In the genomic region with DNA sequence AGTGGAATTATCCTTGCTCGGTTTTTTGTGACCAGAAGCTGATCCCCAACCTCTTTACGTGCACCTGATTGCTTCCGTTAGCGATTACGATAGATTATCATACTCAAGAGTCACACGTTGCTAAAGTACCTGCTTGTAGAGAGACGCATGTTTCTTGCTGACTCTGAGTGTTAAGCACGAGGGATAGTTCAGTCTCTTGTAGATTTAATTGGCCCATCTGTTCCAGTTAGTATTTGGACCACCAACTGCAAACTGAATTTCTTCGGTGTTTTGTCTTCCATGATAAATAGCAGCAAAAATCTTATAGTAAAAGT, we compare ENCODE assay signal across 8 cellular contexts. TPM values are rescaled to one million over a fixed set of nuclear protein-coding genes. Genes with fewer than 3 reads are reported as not detected.
DNase-seq lines count a peak whose midpoint lies in the region; ATAC-seq and TF ChIP-seq lines count a peak whose summit lies in the region.

No MANE protein-coding gene starts in this region.

- H4K20me1 ChIP-seq in SK-N-SH (ENCODE audit: insufficient read depth) = no peaks in the 10 kb centered on the region

- 11% methylated on average over 9 of the region's 9 CpGs for WGBS in SK-N-SH (ENCODE audit: low lambda C conversion rate)

- H3K9me3 ChIP-seq in SK-N-SH = no peaks in the 10 kb centered on the region

- TF ChIP-seq CTCF in SK-N-SH (IDR thresholded peaks at IDR 0.05) = no peak
- TF ChIP-seq CTCF in HFFc6 (IDR thresholded peaks at IDR 0.05) = no peak
- peak in 2 of 56 donors; percentile 1 for TF ChIP-seq CTCF in dorsolateral prefrontal cortex (IDR thresholded peaks at IDR 0.05 in 54 of 56, conservative IDR thresholded peaks at IDR 0.05 in 2 of 56; ENCODE audit: low read depth in 1 of 56, partially characterized antibody in 56 of 56)
- no peak for TF ChIP-seq CTCF in nephron progenitor cell (IDR thresholded peaks at IDR 0.05)

- H3K27me3 ChIP-seq in SK-N-SH (ENCODE audit: insufficient read depth) (no peaks in the 10 kb centered on the region), dorsolateral prefrontal cortex (no peaks in the 10 kb centered on the region)

- ATAC-seq in SK-N-SH treated with all-trans-retinoic acid at 6 μM for 48 hours (no peak; the same call in 2 of the 3 replicates), HG02763 (IDR thresholded peaks at IDR 0.05; ENCODE audit: unreplicated experiment) (no peak)

- peaks cover 30% of the 10 kb centered on the region for H3K79me2 ChIP-seq in SK-N-SH (ENCODE audit: insufficient read depth)

- H3K4me3 Mint-ChIP-seq in HFFc6 = peak overlapping the region; percentile 90
- peak overlapping the region; percentile 89 for H3K4me3 Mint-ChIP-seq in nephron progenitor cell

- peak overlapping the region; percentile 92 for H3K4me2 ChIP-seq in SK-N-SH

- no peak for TF ChIP-seq RAD21 in SK-N-SH (IDR thresholded peaks at IDR 0.05; ENCODE audit: low read length)

- H3K36me3 ChIP-seq in SK-N-SH (replicated peaks in 1 of 2; ENCODE audit: control insufficient read depth in 1 of 2, insufficient read depth in 2 of 2, low read length in 1 of 2) = peaks cover 34 to 48% of the 10 kb centered on the region in 2 experiments

- POLR2A ChIA-PET in SK-N-SH (lab: Yijun Ruan, JAX) = interaction anchor here (0.6 to 0.8 kb wide), 2 partner anchors 9 to 190 kb away, joined by 3 read pairs; no protein-coding TSS in a partner anchor

- peak overlapping the region; percentile 72 to 92 for H3K4me3 ChIP-seq in SK-N-SH (ENCODE audit: low read depth in 2 of 2, low read length in 1 of 2)
- H3K4me3 ChIP-seq in dorsolateral prefrontal cortex = peak overlapping the region; percentile 69 to 99 (median 92)

- H3K9ac ChIP-seq in SK-N-SH = peak overlapping the region; percentile 81

- peaks cover 35% of the 10 kb centered on the region for H3F3A ChIP-seq in SK-N-SH (replicated peaks; ENCODE audit: insufficient read depth)

- no peak for DNase-seq in SK-N-SH
- DNase-seq in HFFc6 = no peak
- peak; percentile 81 for DNase-seq in NCI-H2227 treated with DMSO at 0.1 percent for 48 hours (lab: John Stamatoyannopoulos, UW)
- DNase-seq in dorsolateral prefrontal cortex = no peak
- DNase-seq in nephron progenitor cell = no peak
- no peak for DNase-seq in posterior vena cava (ENCODE audit: low spot score)

- peak overlapping the region; percentile 86 to 87 for H3K27ac ChIP-seq in SK-N-SH (ENCODE audit: low read depth in 2 of 2, low read length in 1 of 2)
- peak overlapping the region; percentile 5 to 99 (median 95) for H3K27ac ChIP-seq in dorsolateral prefrontal cortex

- H3K4me1 Mint-ChIP-seq in HFFc6 (ENCODE audit: low read depth) (peaks cover 26% of the 10 kb centered on the region), nephron progenitor cell (peaks cover 19% of the 10 kb centered on the region)

- CTCF ChIA-PET in SK-N-SH (lab: Yijun Ruan, JAX) = interaction anchor here (0.9 to 2.4 kb wide), 4 partner anchors 24 to 190 kb away, joined by 3 to 7 read pairs (median 3); no protein-coding TSS in a partner anchor

- peak overlapping the region; percentile 90 for H2AFZ ChIP-seq in SK-N-SH (ENCODE audit: low read depth)

- H3K9me3 Mint-ChIP-seq in HFFc6 (no peaks in the 10 kb centered on the region), nephron progenitor cell (no peaks in the 10 kb centered on the region)

- intact Hi-C loops in dorsolateral prefrontal cortex (cut with DNase I) = no loop called here
- intact Hi-C loops in posterior vena cava (cut with DNase I) = no loop called here

- H3K36me3 Mint-ChIP-seq in HFFc6 (ENCODE audit: low read depth) = peaks cover 4% of the 10 kb centered on the region; the same call in 1 of the 2 replicates
- peaks cover 20% of the 10 kb centered on the region for H3K36me3 Mint-ChIP-seq in nephron progenitor cell (ENCODE audit: low read depth)

- H3K27ac Mint-ChIP-seq in HFFc6 (peak overlapping the region; percentile 93), nephron progenitor cell (peak overlapping the region; percentile 94)

- H3K4me1 ChIP-seq in SK-N-SH (ENCODE audit: control insufficient read depth in 1 of 2, insufficient read depth in 2 of 2, low read depth in 1 of 2, low read length in 1 of 2) = peaks cover 0 to 4% of the 10 kb centered on the region in 2 experiments; a peak in 2 of 4 replicates

- no peak for TF ChIP-seq EP300 in SK-N-SH (IDR thresholded peaks at IDR 0.05; ENCODE audit: borderline replicate concordance in 1 of 2, low read depth in 1 of 2, low read length in 1 of 2)

- H3K27me3 Mint-ChIP-seq in HFFc6 (ENCODE audit: insufficient read depth) (peaks cover 8% of the 10 kb centered on the region), nephron progenitor cell (ENCODE audit: low read depth, poor library complexity) (no peaks in the 10 kb centered on the region)

- H3K9me2 ChIP-seq in SK-N-SH = no peaks in the 10 kb centered on the region

TF ChIP-seq in SK-N-SH, 30 proteins besides CTCF, POLR2A, EP300 and RAD21:
- TF ChIP-seq MEF2A (IDR thresholded peaks at IDR 0.05; ENCODE audit: borderline replicate concordance, low read depth) = no peak

TF ChIP-seq in SK-N-SH treated with all-trans-retinoic acid at 6 μM for 48 hours, 23 proteins besides CTCF, POLR2A, EP300 and RAD21:
- TF ChIP-seq BACH2 (CRISPR knock-in tag; IDR thresholded peaks at IDR 0.05; ENCODE audit: borderline replicate concordance) (no peak), RARB (CRISPR knock-in tag; IDR thresholded peaks at IDR 0.05) (no peak), ZFP30 (CRISPR knock-in tag; IDR thresholded peaks at IDR 0.05) (no peak), ZFP3 (CRISPR knock-in tag; IDR thresholded peaks at IDR 0.05) (no peak), OSR1 (CRISPR knock-in tag; IDR thresholded peaks at IDR 0.05) (no peak), ESRRG (CRISPR knock-in tag; IDR thresholded peaks at IDR 0.05) (no peak), TCF4 (CRISPR knock-in tag; IDR thresholded peaks at IDR 0.05; ENCODE audit: borderline replicate concordance) (no peak), CSDC2 (CRISPR knock-in tag; IDR thresholded peaks at IDR 0.05) (no peak), TOX (CRISPR knock-in tag; IDR thresholded peaks at IDR 0.05; ENCODE audit: borderline replicate concordance) (no peak), PPARA (CRISPR knock-in tag; IDR thresholded peaks at IDR 0.05; ENCODE audit: borderline replicate concordance) (no peak), ARNTL (CRISPR knock-in tag; IDR thresholded peaks at IDR 0.05; ENCODE audit: borderline replicate concordance, low read depth) (no peak), ZNF8 (CRISPR knock-in tag; IDR thresholded peaks at IDR 0.05) (no peak)
- TF ChIP-seq, protein P1, sequence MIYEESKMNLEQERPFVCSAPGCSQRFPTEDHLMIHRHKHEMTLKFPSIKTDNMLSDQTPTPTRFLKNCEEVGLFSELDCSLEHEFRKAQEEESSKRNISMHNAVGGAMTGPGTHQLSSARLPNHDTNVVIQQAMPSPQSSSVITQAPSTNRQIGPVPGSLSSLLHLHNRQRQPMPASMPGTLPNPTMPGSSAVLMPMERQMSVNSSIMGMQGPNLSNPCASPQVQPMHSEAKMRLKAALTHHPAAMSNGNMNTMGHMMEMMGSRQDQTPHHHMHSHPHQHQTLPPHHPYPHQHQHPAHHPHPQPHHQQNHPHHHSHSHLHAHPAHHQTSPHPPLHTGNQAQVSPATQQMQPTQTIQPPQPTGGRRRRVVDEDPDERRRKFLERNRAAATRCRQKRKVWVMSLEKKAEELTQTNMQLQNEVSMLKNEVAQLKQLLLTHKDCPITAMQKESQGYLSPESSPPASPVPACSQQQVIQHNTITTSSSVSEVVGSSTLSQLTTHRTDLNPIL (CRISPR knock-in tag; IDR thresholded peaks at IDR 0.05; ENCODE audit: low read depth) = no peak
- TF ChIP-seq, protein P2, sequence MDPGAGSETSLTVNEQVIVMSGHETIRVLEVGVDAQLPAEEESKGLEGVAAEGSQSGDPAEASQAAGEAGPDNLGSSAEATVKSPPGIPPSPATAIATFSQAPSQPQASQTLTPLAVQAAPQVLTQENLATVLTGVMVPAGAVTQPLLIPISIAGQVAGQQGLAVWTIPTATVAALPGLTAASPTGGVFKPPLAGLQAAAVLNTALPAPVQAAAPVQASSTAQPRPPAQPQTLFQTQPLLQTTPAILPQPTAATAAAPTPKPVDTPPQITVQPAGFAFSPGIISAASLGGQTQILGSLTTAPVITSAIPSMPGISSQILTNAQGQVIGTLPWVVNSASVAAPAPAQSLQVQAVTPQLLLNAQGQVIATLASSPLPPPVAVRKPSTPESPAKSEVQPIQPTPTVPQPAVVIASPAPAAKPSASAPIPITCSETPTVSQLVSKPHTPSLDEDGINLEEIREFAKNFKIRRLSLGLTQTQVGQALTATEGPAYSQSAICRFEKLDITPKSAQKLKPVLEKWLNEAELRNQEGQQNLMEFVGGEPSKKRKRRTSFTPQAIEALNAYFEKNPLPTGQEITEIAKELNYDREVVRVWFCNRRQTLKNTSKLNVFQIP (CRISPR knock-in tag; IDR thresholded peaks at IDR 0.05; ENCODE audit: borderline replicate concordance, low read depth) = no peak
- TF ChIP-seq, protein P3, sequence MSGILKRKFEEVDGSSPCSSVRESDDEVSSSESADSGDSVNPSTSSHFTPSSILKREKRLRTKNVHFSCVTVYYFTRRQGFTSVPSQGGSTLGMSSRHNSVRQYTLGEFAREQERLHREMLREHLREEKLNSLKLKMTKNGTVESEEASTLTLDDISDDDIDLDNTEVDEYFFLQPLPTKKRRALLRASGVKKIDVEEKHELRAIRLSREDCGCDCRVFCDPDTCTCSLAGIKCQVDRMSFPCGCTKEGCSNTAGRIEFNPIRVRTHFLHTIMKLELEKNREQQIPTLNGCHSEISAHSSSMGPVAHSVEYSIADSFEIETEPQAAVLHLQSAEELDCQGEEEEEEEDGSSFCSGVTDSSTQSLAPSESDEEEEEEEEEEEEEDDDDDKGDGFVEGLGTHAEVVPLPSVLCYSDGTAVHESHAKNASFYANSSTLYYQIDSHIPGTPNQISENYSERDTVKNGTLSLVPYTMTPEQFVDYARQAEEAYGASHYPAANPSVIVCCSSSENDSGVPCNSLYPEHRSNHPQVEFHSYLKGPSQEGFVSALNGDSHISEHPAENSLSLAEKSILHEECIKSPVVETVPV (CRISPR knock-in tag; IDR thresholded peaks at IDR 0.05) = no peak

RNA-seq across cellular contexts. Expression of a gene that starts 0.5 kb away (rescaled TPM):
- 7.7 and 13.3 TPM in 2 replicates for polyA plus RNA-seq in SK-N-SH (2012; rRNA removed)
- polyA plus RNA-seq in SK-N-SH (2012; cell fraction: cytosol; rRNA removed) = 7.8 and 10.9 TPM in 2 replicates
- polyA plus RNA-seq in SK-N-SH (2012; cell fraction: nucleus; rRNA removed) = 9.0 and 10.7 TPM in 2 replicates
- total RNA-seq in HFFc6 (2021; fragmentation: NEBNext Ultra II Directional; extraction: Animal tissue kit (Norgen Biotek cat#: 25700)) = 10 to 100 TPM; 13.3 to 17.5 (median 14.8) TPM
- 10 to 100 TPM in 107 of 120 experiments, 1 to 10 TPM in 13; 7.4 to 18.5 (median 12.7) TPM for total RNA-seq in dorsolateral prefrontal cortex
- total RNA-seq in posterior vena cava = 1 to 10 TPM; 7.8 to 9.7 TPM
